In the genomic region with DNA sequence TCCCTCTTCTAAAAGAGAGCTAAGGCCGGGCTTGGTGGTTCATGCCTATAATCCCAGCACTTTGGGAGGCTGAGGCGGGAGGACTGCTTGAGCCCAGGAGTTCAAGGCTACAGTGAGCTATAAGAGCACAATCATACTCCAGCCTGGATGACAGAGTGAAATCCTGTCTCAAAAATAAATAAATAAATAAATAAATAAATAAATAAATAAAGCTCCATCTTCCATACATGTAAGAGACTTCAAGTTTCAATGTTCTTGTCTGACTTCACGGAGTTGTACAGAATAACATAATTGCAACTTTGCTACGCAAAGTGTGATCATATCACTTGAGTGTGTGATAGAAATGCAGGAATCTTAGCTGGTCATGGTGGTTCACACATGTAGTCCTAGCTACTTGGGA, we compare ENCODE assay signal across 27 cellular contexts.
"Had no signal": no experiment of that assay in that cellular context is flagged by ENCODE, and none has a peak within 500 bp of the region (broad histone marks: within the 10 kb centered on the region; RNA-seq: fewer than 3 reads in every experiment).

No MANE protein-coding gene starts in this region.

- H3K4me1 ChIP-seq: parathyroid adenoma, psoas muscle, right lobe of liver, sigmoid colon, stomach, thyroid gland, tibial nerve, upper lobe of left lung, vagina had no signal

- H3K27me3 Mint-ChIP-seq: progenitor cell of endocrine pancreas; stimulated activated naive B cell treated with anti-CD40 and anti-IgM and Interleukin-4, amounts not matched to agents 10 μg/mL and 1 μg/mL and 100 μg/mL, for 72 hours; stimulated activated naive CD8-positive, alpha-beta T cell treated with anti-CD3 and anti-CD28 coated beads, Interleukin-15, Interleukin-2, amounts not matched to agents 100 ng/mL and 50 ng/mL, for 24 hours had no signal

- H3K4me3 ChIP-seq: neural progenitor cell, ovary, psoas muscle, right lobe of liver, sigmoid colon, stomach, thoracic aorta, thyroid gland, tibial nerve, upper lobe of left lung, vagina had no signal

- H3K9me3 ChIP-seq: ovary, psoas muscle, right lobe of liver, sigmoid colon, stomach, thoracic aorta, thyroid gland, tibial nerve, upper lobe of left lung, vagina had no signal

- H3K27ac ChIP-seq: neural progenitor cell, ovary, parathyroid adenoma, psoas muscle, right lobe of liver, sigmoid colon, stomach, thoracic aorta, thyroid gland, tibial nerve, upper lobe of left lung, vagina had no signal

- H3K27ac Mint-ChIP-seq: nephron; neural progenitor cell; progenitor cell of endocrine pancreas; stimulated activated effector memory CD8-positive, alpha-beta T cell treated with anti-CD3 and anti-CD28 coated beads, Interleukin-12 subunit alpha, Interleukin-12 subunit beta, amount 100 ng/mL, for 72 hours; stimulated activated naive B cell treated with anti-CD40 and anti-IgM and Interleukin-4, amounts not matched to agents 10 μg/mL and 1 μg/mL and 100 μg/mL, for 72 hours; stimulated activated naive CD8-positive, alpha-beta T cell treated with anti-CD3 and anti-CD28 coated beads, Interleukin-15, Interleukin-2, amounts not matched to agents 100 ng/mL and 50 ng/mL, for 24 hours had no signal

- H3K27me3 ChIP-seq: neural progenitor cell, ovary, right lobe of liver, sigmoid colon, stomach, thyroid gland, tibial nerve, upper lobe of left lung, vagina had no signal

- FAIRE-seq: small intestine, urothelium cell line had no signal

- ATAC-seq: psoas muscle; right cardiac atrium; right lobe of liver; stimulated activated effector memory CD8-positive, alpha-beta T cell treated with anti-CD3 and anti-CD28 coated beads, Interleukin-12 subunit alpha, Interleukin-12 subunit beta, amount 100 ng/mL, for 72 hours; stimulated activated naive B cell treated with anti-CD40 and anti-IgM and Interleukin-4, amounts not matched to agents 10 μg/mL and 1 μg/mL and 100 μg/mL, for 72 hours had no signal

- H2AFZ ChIP-seq: neural progenitor cell, parathyroid adenoma had no signal

- H3K36me3 ChIP-seq: neural progenitor cell, ovary, right lobe of liver, sigmoid colon, stomach, thoracic aorta, thyroid gland, tibial nerve, upper lobe of left lung, vagina had no signal

- H3K4me1 Mint-ChIP-seq: stimulated activated effector memory CD8-positive, alpha-beta T cell treated with anti-CD3 and anti-CD28 coated beads, Interleukin-12 subunit alpha, Interleukin-12 subunit beta, amount 100 ng/mL, for 72 hours; stimulated activated naive B cell treated with anti-CD40 and anti-IgM and Interleukin-4, amounts not matched to agents 10 μg/mL and 1 μg/mL and 100 μg/mL, for 72 hours had no signal

- DNase-seq: occipital lobe; ovary; posterior cingulate gyrus; psoas muscle; right cardiac atrium; right lobe of liver; sigmoid colon; stimulated activated CD4-positive, alpha-beta T cell treated with anti-CD3 and anti-CD28 coated beads, Interleukin-15, amount 100 ng/mL, for 24 hours; stimulated activated CD4-positive, alpha-beta T cell treated with anti-CD3 and anti-CD28 coated beads, Interleukin-2, amount 100 ng/mL, for 24 hours; stimulated activated CD4-positive, alpha-beta T cell treated with anti-CD3 and anti-CD28 coated beads, Interleukin-2, amount 100 ng/mL, for 48 hours; stimulated activated CD4-positive, alpha-beta T cell treated with anti-CD3 and anti-CD28 coated beads, Interleukin-4, amount 100 ng/mL, for 24 hours; stimulated activated naive B cell treated with anti-CD40 and anti-IgM and Interleukin-4, amounts not matched to agents 10 μg/mL and 1 μg/mL and 100 μg/mL, for 72 hours; stimulated activated naive CD4-positive, alpha-beta T cell treated with Interleukin-2 at 50 U/mL for 16 hours; stomach; thyroid gland; upper lobe of left lung had no signal

- H3K4me2 ChIP-seq: neural progenitor cell had no signal

- H3K9me3 Mint-ChIP-seq: stimulated activated effector memory CD8-positive, alpha-beta T cell treated with anti-CD3 and anti-CD28 coated beads, Interleukin-12 subunit alpha, Interleukin-12 subunit beta, amount 100 ng/mL, for 72 hours; stimulated activated naive B cell treated with anti-CD40 and anti-IgM and Interleukin-4, amounts not matched to agents 10 μg/mL and 1 μg/mL and 100 μg/mL, for 72 hours; stimulated activated naive CD8-positive, alpha-beta T cell treated with anti-CD3 and anti-CD28 coated beads, Interleukin-15, Interleukin-2, amounts not matched to agents 100 ng/mL and 50 ng/mL, for 24 hours had no signal

- H3K4me3 Mint-ChIP-seq: nephron; neural progenitor cell; stimulated activated effector memory CD8-positive, alpha-beta T cell treated with anti-CD3 and anti-CD28 coated beads, Interleukin-12 subunit alpha, Interleukin-12 subunit beta, amount 100 ng/mL, for 72 hours; stimulated activated naive B cell treated with anti-CD40 and anti-IgM and Interleukin-4, amounts not matched to agents 10 μg/mL and 1 μg/mL and 100 μg/mL, for 72 hours; stimulated activated naive CD8-positive, alpha-beta T cell treated with anti-CD3 and anti-CD28 coated beads, Interleukin-15, Interleukin-2, amounts not matched to agents 100 ng/mL and 50 ng/mL, for 24 hours had no signal

- H3K79me2 ChIP-seq: parathyroid adenoma had no signal
